ENCODE assay signal across 30 cellular contexts in genomic region chr10:74919671-74920070, GRCh38.
"Had no signal": no experiment of that assay in that cellular context is flagged by ENCODE, and none has a peak within 500 bp of the region (broad histone marks: within the 10 kb centered on the region; RNA-seq: fewer than 3 reads in every experiment).

No MANE protein-coding gene starts in this region.

- H3K27ac ChIP-seq: ascending aorta, breast epithelium, cardiac muscle cell, colonic mucosa, WERI-Rb-1 had no signal

- H3K4me3 Mint-ChIP-seq: activated B cell treated with CpG ODN at 0.5 μM for 24 hours; activated CD8-positive, alpha-beta T cell treated with anti-CD3 and anti-CD28 coated beads for 36 hours; activated naive CD4-positive, alpha-beta T cell treated with anti-CD3 and anti-CD28 coated beads, Interleukin-2, amount 50 U/mL, for 24 hours; activated naive CD8-positive, alpha-beta T cell treated with anti-CD3 and anti-CD28 coated beads, Interleukin-2, amount 10 ng/mL, durations not matched to agents 7 days and 5 days; activated T-cell treated with anti-CD3 and anti-CD28 coated beads, Interleukin-2, amount 50 U/mL, for 4 hours; activated T-helper 17 cell treated with anti-CD3 and anti-CD28 coated beads, Interleukin-2, amount 50 U/mL, for 72 hours; brain; T-helper 17 cell; T-helper 2 cell treated with Interferon-gamma antibody and Interleukin-4, amounts not matched to agents 5 μg/mL and 100 μg/mL, for 36 hours had no signal

- ATAC-seq: activated CD4-positive, CD25-positive, alpha-beta regulatory T cell treated with anti-CD3 and anti-CD28 coated beads, Interleukin-2, amount 50 U/mL, for 24 hours; activated CD8-positive, alpha-beta T cell treated with anti-CD3 and anti-CD28 coated beads for 36 hours; activated T-cell treated with anti-CD3 and anti-CD28 coated beads, Interleukin-2, amount 50 U/mL, for 4 hours; activated T-helper 17 cell treated with anti-CD3 and anti-CD28 coated beads, Interleukin-2, amount 50 U/mL, for 72 hours; esophagus mucosa; T-helper 17 cell had no signal

- H3K36me3 ChIP-seq: ascending aorta, breast epithelium, cardiac muscle cell, colonic mucosa, WERI-Rb-1 had no signal

- H3K27me3 Mint-ChIP-seq: activated B cell treated with CpG ODN at 0.5 μM for 24 hours; activated CD8-positive, alpha-beta T cell treated with anti-CD3 and anti-CD28 coated beads for 36 hours; activated naive CD4-positive, alpha-beta T cell treated with anti-CD3 and anti-CD28 coated beads, Interleukin-2, amount 50 U/mL, for 24 hours; activated naive CD8-positive, alpha-beta T cell treated with anti-CD3 and anti-CD28 coated beads, Interleukin-2, amount 10 ng/mL, durations not matched to agents 7 days and 5 days; activated T-helper 17 cell treated with anti-CD3 and anti-CD28 coated beads, Interleukin-2, amount 50 U/mL, for 72 hours; brain; T-helper 17 cell had no signal

- DNase-seq: activated B cell treated with CpG ODN at 0.5 μM for 24 hours; activated CD4-positive, alpha-beta T cell treated with anti-CD3 and anti-CD28 coated beads for 48 hours; activated CD4-positive, alpha-beta T cell treated with anti-CD3 and anti-CD28 coated beads, Interleukin-2, amount 50 U/mL, for 1 hour; activated CD4-positive, alpha-beta T cell treated with anti-CD3 and anti-CD28 coated beads, Interleukin-2, amount 50 U/mL, for 48 hours; activated CD8-positive, alpha-beta memory T cell treated with anti-CD3 and anti-CD28 coated beads for 24 hours; activated CD8-positive, alpha-beta T cell treated with anti-CD3 and anti-CD28 coated beads for 36 hours; activated effector memory CD4-positive, alpha-beta T cell treated with Interleukin-2 at 50 U/mL for 16 hours; activated gamma-delta T cell treated with Interleukin-2 at 50 U/mL for 16 hours; activated naive CD4-positive, alpha-beta T cell treated with Interleukin-2 at 50 U/mL for 16 hours; activated naive CD8-positive, alpha-beta T cell treated with anti-CD3 and anti-CD28 coated beads, Interleukin-2, amount 10 ng/mL, durations not matched to agents 7 days and 5 days; activated T-cell treated with anti-CD3 and anti-CD28 coated beads, Interleukin-2, amount 50 U/mL, for 4 hours; central memory CD4-positive, alpha-beta T cell; cerebellar nuclear complex; colonic mucosa; effector CD8-positive, alpha-beta T cell; foreskin fibroblast; head of caudate nucleus; T-helper 17 cell; T1000; WERI-Rb-1 had no signal

- H3K9me3 Mint-ChIP-seq: activated naive CD4-positive, alpha-beta T cell treated with anti-CD3 and anti-CD28 coated beads, Interleukin-2, amount 50 U/mL, for 24 hours; activated T-helper 17 cell treated with anti-CD3 and anti-CD28 coated beads, Interleukin-2, amount 50 U/mL, for 72 hours had no signal

- H3K9me3 ChIP-seq: ascending aorta, colonic mucosa had no signal

- H3K27ac Mint-ChIP-seq: activated B cell treated with CpG ODN at 0.5 μM for 24 hours; activated CD8-positive, alpha-beta T cell treated with anti-CD3 and anti-CD28 coated beads for 36 hours; activated naive CD4-positive, alpha-beta T cell treated with anti-CD3 and anti-CD28 coated beads, Interleukin-2, amount 50 U/mL, for 24 hours; activated naive CD8-positive, alpha-beta T cell treated with anti-CD3 and anti-CD28 coated beads, Interleukin-2, amount 10 ng/mL, durations not matched to agents 7 days and 5 days; activated T-helper 17 cell treated with anti-CD3 and anti-CD28 coated beads, Interleukin-2, amount 50 U/mL, for 72 hours; brain; T-helper 2 cell treated with Interferon-gamma antibody and Interleukin-4, amounts not matched to agents 5 μg/mL and 100 μg/mL, for 36 hours had no signal

- FAIRE-seq: frontal cortex had no signal

- H3K27me3 ChIP-seq: ascending aorta, breast epithelium, cardiac muscle cell, colonic mucosa had no signal

- H3K4me1 ChIP-seq: colonic mucosa had no signal

- H3K4me3 ChIP-seq: ascending aorta, breast epithelium, cardiac muscle cell, colonic mucosa had no signal
